Comparison of ENCODE assay signal across 8 cellular contexts in genomic region chr4:173121044-173121685, GRCh38. TPM values are rescaled to one million over a fixed set of nuclear protein-coding genes. Genes with fewer than 3 reads are reported as not detected.
DNase-seq lines count a peak whose midpoint lies in the region; ATAC-seq and TF ChIP-seq lines count a peak whose summit lies in the region.

No MANE protein-coding gene starts in this region.

- no peak for TF ChIP-seq POLR2A in adrenal gland (IDR thresholded peaks at IDR 0.05)

- peak; percentile 99 for ATAC-seq in HG03108 (IDR thresholded peaks at IDR 0.05; ENCODE audit: unreplicated experiment)

- H3K36me3 ChIP-seq in kidney epithelial cell (ENCODE audit: control insufficient read depth, insufficient read depth, low read length) (no peaks in the 10 kb centered on the region), adrenal gland (replicated peaks in 1 of 2) (no peaks in the 10 kb centered on the region)

- no peak overlapping the region for H3K27ac ChIP-seq in adrenal gland

- H3K27me3 ChIP-seq in kidney epithelial cell (ENCODE audit: control insufficient read depth, insufficient read depth, low read length) (no peaks in the 10 kb centered on the region), adrenal gland (no peaks in the 10 kb centered on the region)

- TF ChIP-seq CTCF in kidney epithelial cell (IDR thresholded peaks at IDR 0.05; ENCODE audit: insufficient read depth, low read length, poor library complexity, severe bottlenecking): no peak
- TF ChIP-seq CTCF in adrenal gland (IDR thresholded peaks at IDR 0.05): no peak

- H3K4me3 ChIP-seq in kidney epithelial cell (ENCODE audit: low read depth, low read length) (no peak overlapping the region), adrenal gland (no peak overlapping the region)

- no peaks in the 10 kb centered on the region for H3K4me1 ChIP-seq in adrenal gland (replicated peaks in 1 of 2)

- intact Hi-C loops in adrenal gland (cut with DNase I): no loop called here

- WGBS in adrenal gland, 4 donors: 45 to 62% (median 50%) methylated on average over 4 of the region's 4 CpGs

- no peaks in the 10 kb centered on the region for H3K9me3 ChIP-seq in adrenal gland (replicated peaks in 1 of 3)

- DNase-seq in DMS153 treated with DMSO at 0.1 percent for 48 hours (lab: John Stamatoyannopoulos, UW; ENCODE audit: unreplicated experiment) (peak; percentile 71), GM19240 (ENCODE audit: insufficient read length, low spot score) (peak; percentile 7), RPMI8226 (peak; percentile 47), kidney epithelial cell (ENCODE audit: low read depth) (peak; percentile 44), NK-92 (lab: John Stamatoyannopoulos, UW; ENCODE audit: unreplicated experiment) (no peak), adrenal gland (no peak), epidermal melanocyte (ENCODE audit: insufficient read length, low spot score) (no peak)

RNA-seq across cellular contexts. Expression of gene GALNT7, which starts 47.4 kb away (rescaled TPM):
- total RNA-seq in kidney epithelial cell: 42.5 and 46.6 TPM in 2 replicates
- total RNA-seq in adrenal gland: 10 to 100 TPM in 5 of 8 donors, 1 to 10 TPM in 3; 4.4 to 17.4 (median 10.5) TPM
- 10 to 100 TPM in 1 of 3 donors, 1 to 10 TPM in 2; 7.8 to 10.2 (median 8.7) TPM for polyA plus RNA-seq in adrenal gland

Comparison
In these comparisons a context has a peak if more than half of its experiments do, and no peak if none do; other contexts are left out.
1. DNase-seq: peak in DMS153 treated with DMSO at 0.1 percent for 48 hours (single experiment), GM19240 (single experiment), RPMI8226 (single experiment) and kidney epithelial cell (single experiment); none in NK-92 (single experiment), adrenal gland (0 of 7) and epidermal melanocyte (single experiment).